28 cellular contexts compared by ENCODE assay signal in genomic region chr2:173761603-173762119, GRCh38.
"Had no signal": no experiment of that assay in that cellular context is flagged by ENCODE, and none has a peak within 500 bp of the region (broad histone marks: within the 10 kb centered on the region; RNA-seq: fewer than 3 reads in every experiment).

No MANE protein-coding gene starts in this region.

- H3K27me3 ChIP-seq: colonic mucosa, foreskin keratinocyte, gastroesophageal sphincter, heart left ventricle, hepatocyte, ovary, right lobe of liver, suprapubic skin, vagina had no signal

- H2AFZ ChIP-seq: hepatocyte had no signal

- H3K79me2 ChIP-seq: hepatocyte had no signal

- H3K36me3 ChIP-seq: colonic mucosa, gastroesophageal sphincter, heart left ventricle, lower lobe of right lung, ovary, right lobe of liver, suprapubic skin, vagina had no signal

- H3K4me3 Mint-ChIP-seq: dendritic cell treated with granulocyte-macrophage colony-stimulating factor and Interleukin-4, amounts not matched to agents 40 ng/mL and 50 ng/mL, for 4 days; endodermal cell; immature natural killer cell; naive thymus-derived CD8-positive, alpha-beta T cell; nephron progenitor cell; stimulated activated naive CD8-positive, alpha-beta T cell treated with anti-CD3 and anti-CD28 coated beads, Interleukin-15, amount 100 ng/mL, for 72 hours had no signal

- H3K4me2 ChIP-seq: hepatocyte had no signal

- H3K4me1 ChIP-seq: colonic mucosa, foreskin keratinocyte, lower lobe of right lung, right lobe of liver, suprapubic skin, vagina had no signal

- ATAC-seq: esophagus mucosa; foreskin keratinocyte; gastroesophageal sphincter; heart left ventricle; left ventricle myocardium superior; lower lobe of right lung; naive thymus-derived CD8-positive, alpha-beta T cell; right lobe of liver; stimulated activated naive CD8-positive, alpha-beta T cell treated with anti-CD3 and anti-CD28 coated beads, Interleukin-15, amount 100 ng/mL, for 72 hours had no signal

- H3K9me3 Mint-ChIP-seq: dendritic cell treated with granulocyte-macrophage colony-stimulating factor and Interleukin-4, amounts not matched to agents 40 ng/mL and 50 ng/mL, for 4 days; endodermal cell; immature natural killer cell; naive thymus-derived CD8-positive, alpha-beta T cell; nephron progenitor cell; stimulated activated naive CD8-positive, alpha-beta T cell treated with anti-CD3 and anti-CD28 coated beads, Interleukin-15, amount 100 ng/mL, for 72 hours had no signal

- DNase-seq: colonic mucosa; effector CD8-positive, alpha-beta T cell; endodermal cell; foreskin keratinocyte; heart left ventricle; immature natural killer cell; left ventricle myocardium superior; lower lobe of right lung; naive thymus-derived CD8-positive, alpha-beta T cell; nephron progenitor cell; occipital lobe; ovary; posterior cingulate gyrus; right lobe of liver; small intestine; stimulated activated CD4-positive, alpha-beta T cell treated with anti-CD3 and anti-CD28 coated beads, Interleukin-15, amount 100 ng/mL, for 24 hours; stimulated activated CD4-positive, alpha-beta T cell treated with anti-CD3 and anti-CD28 coated beads, Interleukin-2, amount 100 ng/mL, for 48 hours; stimulated activated CD8-positive, alpha-beta memory T cell treated with anti-CD3 and anti-CD28 coated beads, Interleukin-4, amount 100 ng/mL, for 48 hours; stimulated activated naive CD4-positive, alpha-beta T cell; stimulated activated naive CD8-positive, alpha-beta T cell treated with anti-CD3 and anti-CD28 coated beads, Interleukin-15, amount 100 ng/mL, for 72 hours; trophoblast cell had no signal

- H3K27ac ChIP-seq: colonic mucosa, epithelial cell of prostate, foreskin keratinocyte, gastroesophageal sphincter, heart left ventricle, hepatocyte, lower lobe of right lung, ovary, right lobe of liver, suprapubic skin, vagina had no signal

- H3K4me1 Mint-ChIP-seq: immature natural killer cell; naive thymus-derived CD8-positive, alpha-beta T cell; stimulated activated naive CD8-positive, alpha-beta T cell treated with anti-CD3 and anti-CD28 coated beads, Interleukin-15, amount 100 ng/mL, for 72 hours had no signal

- H3K4me3 ChIP-seq: colonic mucosa, gastroesophageal sphincter, heart left ventricle, hepatocyte, lower lobe of right lung, ovary, right lobe of liver, suprapubic skin, vagina had no signal

- H3K36me3 Mint-ChIP-seq: immature natural killer cell; naive thymus-derived CD8-positive, alpha-beta T cell had no signal

- H3K27ac Mint-ChIP-seq: dendritic cell treated with granulocyte-macrophage colony-stimulating factor and Interleukin-4, amounts not matched to agents 40 ng/mL and 50 ng/mL, for 4 days; endodermal cell; immature natural killer cell; naive thymus-derived CD8-positive, alpha-beta T cell; nephron progenitor cell; stimulated activated naive CD8-positive, alpha-beta T cell treated with anti-CD3 and anti-CD28 coated beads, Interleukin-15, amount 100 ng/mL, for 72 hours had no signal

- H3K9me3 ChIP-seq: colonic mucosa, gastroesophageal sphincter, heart left ventricle, lower lobe of right lung, ovary, right lobe of liver, suprapubic skin, vagina had no signal
